8 cellular contexts compared by ENCODE assay signal in the genomic region with DNA sequence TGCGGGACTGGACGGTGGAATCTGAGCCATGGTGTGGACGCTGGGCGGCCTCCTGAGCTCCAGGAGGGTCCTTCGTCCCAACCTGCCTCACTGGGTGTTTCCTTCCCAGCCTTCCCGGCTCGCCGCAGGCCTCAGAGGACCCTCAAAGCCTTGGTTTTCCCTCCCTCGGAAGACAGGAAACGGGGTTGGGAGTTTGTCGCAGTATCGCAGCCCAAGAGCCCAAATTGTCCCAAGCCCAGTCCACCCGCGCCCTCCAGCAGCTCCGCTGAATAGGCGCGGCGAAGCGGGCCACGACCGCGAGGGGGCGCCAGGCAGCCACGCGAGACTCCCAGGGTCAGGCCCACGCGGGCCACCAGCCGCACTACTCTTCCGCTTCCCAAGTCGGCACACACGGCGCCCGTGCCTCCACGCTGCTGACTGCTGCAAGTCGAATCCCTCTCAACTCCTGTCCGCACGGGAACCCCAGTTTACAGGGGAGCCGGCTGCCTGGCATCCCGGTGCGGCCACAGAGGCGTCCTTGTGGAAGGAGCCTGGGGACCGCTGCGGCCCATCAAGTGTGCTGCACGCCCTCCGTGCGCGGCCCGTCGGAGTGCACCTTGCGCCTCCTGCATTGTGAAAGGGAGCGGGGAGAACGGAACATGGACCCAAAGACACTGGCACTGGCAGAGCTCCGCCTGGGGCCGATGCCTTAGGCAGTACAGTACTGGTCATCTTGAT. TPM values are rescaled to one million over a fixed set of nuclear protein-coding genes. Genes with fewer than 3 reads are reported as not detected.
DNase-seq lines count a peak whose midpoint lies in the region; ATAC-seq and TF ChIP-seq lines count a peak whose summit lies in the region.

No MANE protein-coding gene starts in this region.

- peak; percentile 88 for TF ChIP-seq RAD21 in Ishikawa (IDR thresholded peaks at IDR 0.05; ENCODE audit: low read depth)

- peak overlapping the region; percentile 21 to 48 (median 31) for H3K4me3 ChIP-seq in thyroid gland (replicated peaks in 1 of 3)

- no peaks in the 10 kb centered on the region for H3K36me3 ChIP-seq in thyroid gland

- no peak overlapping the region for H3K27ac ChIP-seq in thyroid gland

- DNase-seq in AG09319 (ENCODE audit: extremely low read depth, low read depth) (peak; percentile 43), SKM-1 (lab: John Stamatoyannopoulos, UW; ENCODE audit: unreplicated experiment) (peak; percentile 65), Right ventricle myocardium inferior (ENCODE audit: missing footprints) (peak; percentile 97), pons (ENCODE audit: low spot score) (peak; percentile 71), thyroid gland (peak; percentile 88 to 89)

- H3K27ac Mint-ChIP-seq in activated naive CD4-positive, alpha-beta T cell treated with anti-CD3 and anti-CD28 coated beads, Interleukin-2, amount 50 U/mL, for 24 hours: peak overlapping the region; percentile 79

- no peaks in the 10 kb centered on the region for H3K27me3 ChIP-seq in thyroid gland

- TF ChIP-seq POLR2A in thyroid gland (IDR thresholded peaks at IDR 0.05): no peak

- intact Hi-C loops in Right ventricle myocardium inferior (cut with DNase I) (loop anchor here (1.0 to 10.0 kb wide), 4 partner anchors 43 to 409 kb away; a partner anchor contains a TSS), thyroid gland (cut with DNase I) (loop anchor here (5.0 kb wide), 2 partner anchors 51 to 221 kb away; a partner anchor contains a TSS)

- ATAC-seq in GM18867 (IDR thresholded peaks at IDR 0.05; ENCODE audit: unreplicated experiment) (peak; percentile 61), Right ventricle myocardium inferior (peak; percentile 99)

- peak; percentile 19; the same call in 1 of the 2 replicates for TF ChIP-seq EP300 in Ishikawa (IDR thresholded peaks at IDR 0.05; ENCODE audit: borderline replicate concordance)

- H3K4me1 Mint-ChIP-seq in activated naive CD4-positive, alpha-beta T cell treated with anti-CD3 and anti-CD28 coated beads, Interleukin-2, amount 50 U/mL, for 24 hours: peaks cover 11% of the 10 kb centered on the region

- H3K4me1 ChIP-seq in thyroid gland: peaks cover 2 to 4% of the 10 kb centered on the region in 2 donors

- H3K36me3 Mint-ChIP-seq in activated naive CD4-positive, alpha-beta T cell treated with anti-CD3 and anti-CD28 coated beads, Interleukin-2, amount 50 U/mL, for 24 hours: no peaks in the 10 kb centered on the region

- TF ChIP-seq CTCF in AG09319 (IDR thresholded peaks at IDR 0.05; ENCODE audit: low read depth, low read length) (peak; percentile 89), thyroid gland (IDR thresholded peaks at IDR 0.05) (peak; percentile 78 to 98 (median 95))

- H3K27me3 Mint-ChIP-seq in activated naive CD4-positive, alpha-beta T cell treated with anti-CD3 and anti-CD28 coated beads, Interleukin-2, amount 50 U/mL, for 24 hours: no peaks in the 10 kb centered on the region

- WGBS in thyroid gland, 2 donors: 13 to 21% methylated on average over 4 to 22 of the region's 54 CpGs

- H3K9me3 ChIP-seq in thyroid gland: no peaks in the 10 kb centered on the region

- H3K4me3 Mint-ChIP-seq in activated naive CD4-positive, alpha-beta T cell treated with anti-CD3 and anti-CD28 coated beads, Interleukin-2, amount 50 U/mL, for 24 hours: peak overlapping the region; percentile 87

- no peaks in the 10 kb centered on the region for H3K9me3 Mint-ChIP-seq in activated naive CD4-positive, alpha-beta T cell treated with anti-CD3 and anti-CD28 coated beads, Interleukin-2, amount 50 U/mL, for 24 hours

TF ChIP-seq in Ishikawa, 13 proteins besides CTCF, POLR2A, EP300 and RAD21:
- TF ChIP-seq, protein P1, sequence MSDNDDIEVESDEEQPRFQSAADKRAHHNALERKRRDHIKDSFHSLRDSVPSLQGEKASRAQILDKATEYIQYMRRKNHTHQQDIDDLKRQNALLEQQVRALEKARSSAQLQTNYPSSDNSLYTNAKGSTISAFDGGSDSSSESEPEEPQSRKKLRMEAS (IDR thresholded peaks at IDR 0.05): peak; percentile 37; the same call in 1 of the 2 replicates
- TF ChIP-seq TCF12 (IDR thresholded peaks at IDR 0.05; ENCODE audit: low read depth) (peak; percentile 26; the same call in 1 of the 2 replicates), ZBTB7A (IDR thresholded peaks at IDR 0.05; ENCODE audit: low read depth) (peak; percentile 45; the same call in 1 of the 2 replicates), FOXM1 (IDR thresholded peaks at IDR 0.05; ENCODE audit: borderline replicate concordance, low read depth) (no peak), EGR1 (IDR thresholded peaks at IDR 0.05) (no peak), NFIC (IDR thresholded peaks at IDR 0.05) (no peak), CEBPB (IDR thresholded peaks at IDR 0.05) (no peak), YY1 (IDR thresholded peaks at IDR 0.05; ENCODE audit: low read depth) (no peak), TEAD4 (IDR thresholded peaks at IDR 0.05) (0 out of 2 replicates have a peak, but pooled peaks have one; percentile 10), TAF1 (IDR thresholded peaks at IDR 0.05; ENCODE audit: low read depth) (peak; percentile 43; the same call in 1 of the 2 replicates)
- TF ChIP-seq, protein P2, sequence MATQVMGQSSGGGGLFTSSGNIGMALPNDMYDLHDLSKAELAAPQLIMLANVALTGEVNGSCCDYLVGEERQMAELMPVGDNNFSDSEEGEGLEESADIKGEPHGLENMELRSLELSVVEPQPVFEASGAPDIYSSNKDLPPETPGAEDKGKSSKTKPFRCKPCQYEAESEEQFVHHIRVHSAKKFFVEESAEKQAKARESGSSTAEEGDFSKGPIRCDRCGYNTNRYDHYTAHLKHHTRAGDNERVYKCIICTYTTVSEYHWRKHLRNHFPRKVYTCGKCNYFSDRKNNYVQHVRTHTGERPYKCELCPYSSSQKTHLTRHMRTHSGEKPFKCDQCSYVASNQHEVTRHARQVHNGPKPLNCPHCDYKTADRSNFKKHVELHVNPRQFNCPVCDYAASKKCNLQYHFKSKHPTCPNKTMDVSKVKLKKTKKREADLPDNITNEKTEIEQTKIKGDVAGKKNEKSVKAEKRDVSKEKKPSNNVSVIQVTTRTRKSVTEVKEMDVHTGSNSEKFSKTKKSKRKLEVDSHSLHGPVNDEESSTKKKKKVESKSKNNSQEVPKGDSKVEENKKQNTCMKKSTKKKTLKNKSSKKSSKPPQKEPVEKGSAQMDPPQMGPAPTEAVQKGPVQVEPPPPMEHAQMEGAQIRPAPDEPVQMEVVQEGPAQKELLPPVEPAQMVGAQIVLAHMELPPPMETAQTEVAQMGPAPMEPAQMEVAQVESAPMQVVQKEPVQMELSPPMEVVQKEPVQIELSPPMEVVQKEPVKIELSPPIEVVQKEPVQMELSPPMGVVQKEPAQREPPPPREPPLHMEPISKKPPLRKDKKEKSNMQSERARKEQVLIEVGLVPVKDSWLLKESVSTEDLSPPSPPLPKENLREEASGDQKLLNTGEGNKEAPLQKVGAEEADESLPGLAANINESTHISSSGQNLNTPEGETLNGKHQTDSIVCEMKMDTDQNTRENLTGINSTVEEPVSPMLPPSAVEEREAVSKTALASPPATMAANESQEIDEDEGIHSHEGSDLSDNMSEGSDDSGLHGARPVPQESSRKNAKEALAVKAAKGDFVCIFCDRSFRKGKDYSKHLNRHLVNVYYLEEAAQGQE (IDR thresholded peaks at IDR 0.05; ENCODE audit: low read depth): no peak
- TF ChIP-seq, protein P3, sequence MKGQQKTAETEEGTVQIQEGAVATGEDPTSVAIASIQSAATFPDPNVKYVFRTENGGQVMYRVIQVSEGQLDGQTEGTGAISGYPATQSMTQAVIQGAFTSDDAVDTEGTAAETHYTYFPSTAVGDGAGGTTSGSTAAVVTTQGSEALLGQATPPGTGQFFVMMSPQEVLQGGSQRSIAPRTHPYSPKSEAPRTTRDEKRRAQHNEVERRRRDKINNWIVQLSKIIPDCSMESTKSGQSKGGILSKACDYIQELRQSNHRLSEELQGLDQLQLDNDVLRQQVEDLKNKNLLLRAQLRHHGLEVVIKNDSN (IDR thresholded peaks at IDR 0.05): no peak

RNA-seq across cellular contexts. Expression of a gene that starts 40.4 kb away (rescaled TPM):
- total RNA-seq in Right ventricle myocardium inferior: 44.4 TPM
- total RNA-seq in thyroid gland: 10 to 100 TPM; 33.3 to 48.5 (median 41.9) TPM

RNA-seq across cellular contexts. Expression of a gene that starts 50.4 kb away (rescaled TPM):
- total RNA-seq in Right ventricle myocardium inferior: not detected
- under 1 TPM in 1 of 4 donors, not detected in 3; under 0.01 TPM for total RNA-seq in thyroid gland

RNA-seq across cellular contexts. Expression of a gene that starts 52.5 kb away (rescaled TPM):
- 20.7 TPM for total RNA-seq in Right ventricle myocardium inferior
- total RNA-seq in thyroid gland: 10 to 100 TPM; 23.4 to 46.2 (median 31.1) TPM

Comparison
In these comparisons a context has a peak if more than half of its experiments do, and no peak if none do; other contexts are left out.
1. DNase-seq: peak in every context shown above with its lines; median percentile 97 in Right ventricle myocardium inferior; 88 in thyroid gland; 71 in pons; 65 in SKM-1; 43 in AG09319.